In genomic region chr6:161225677-161226004, GRCh38 we compare ENCODE assay signal across 1 cellular context.
A peak's percentile ranks its signal among the peaks of the same experiment; 100 is the strongest.
TF ChIP-seq lines count a peak whose summit lies in the region.

No MANE protein-coding gene starts in this region.

TF ChIP-seq in K562, 482 proteins besides CTCF, POLR2A, EP300 and RAD21 (continued from another document):
- TF ChIP-seq, protein P1, sequence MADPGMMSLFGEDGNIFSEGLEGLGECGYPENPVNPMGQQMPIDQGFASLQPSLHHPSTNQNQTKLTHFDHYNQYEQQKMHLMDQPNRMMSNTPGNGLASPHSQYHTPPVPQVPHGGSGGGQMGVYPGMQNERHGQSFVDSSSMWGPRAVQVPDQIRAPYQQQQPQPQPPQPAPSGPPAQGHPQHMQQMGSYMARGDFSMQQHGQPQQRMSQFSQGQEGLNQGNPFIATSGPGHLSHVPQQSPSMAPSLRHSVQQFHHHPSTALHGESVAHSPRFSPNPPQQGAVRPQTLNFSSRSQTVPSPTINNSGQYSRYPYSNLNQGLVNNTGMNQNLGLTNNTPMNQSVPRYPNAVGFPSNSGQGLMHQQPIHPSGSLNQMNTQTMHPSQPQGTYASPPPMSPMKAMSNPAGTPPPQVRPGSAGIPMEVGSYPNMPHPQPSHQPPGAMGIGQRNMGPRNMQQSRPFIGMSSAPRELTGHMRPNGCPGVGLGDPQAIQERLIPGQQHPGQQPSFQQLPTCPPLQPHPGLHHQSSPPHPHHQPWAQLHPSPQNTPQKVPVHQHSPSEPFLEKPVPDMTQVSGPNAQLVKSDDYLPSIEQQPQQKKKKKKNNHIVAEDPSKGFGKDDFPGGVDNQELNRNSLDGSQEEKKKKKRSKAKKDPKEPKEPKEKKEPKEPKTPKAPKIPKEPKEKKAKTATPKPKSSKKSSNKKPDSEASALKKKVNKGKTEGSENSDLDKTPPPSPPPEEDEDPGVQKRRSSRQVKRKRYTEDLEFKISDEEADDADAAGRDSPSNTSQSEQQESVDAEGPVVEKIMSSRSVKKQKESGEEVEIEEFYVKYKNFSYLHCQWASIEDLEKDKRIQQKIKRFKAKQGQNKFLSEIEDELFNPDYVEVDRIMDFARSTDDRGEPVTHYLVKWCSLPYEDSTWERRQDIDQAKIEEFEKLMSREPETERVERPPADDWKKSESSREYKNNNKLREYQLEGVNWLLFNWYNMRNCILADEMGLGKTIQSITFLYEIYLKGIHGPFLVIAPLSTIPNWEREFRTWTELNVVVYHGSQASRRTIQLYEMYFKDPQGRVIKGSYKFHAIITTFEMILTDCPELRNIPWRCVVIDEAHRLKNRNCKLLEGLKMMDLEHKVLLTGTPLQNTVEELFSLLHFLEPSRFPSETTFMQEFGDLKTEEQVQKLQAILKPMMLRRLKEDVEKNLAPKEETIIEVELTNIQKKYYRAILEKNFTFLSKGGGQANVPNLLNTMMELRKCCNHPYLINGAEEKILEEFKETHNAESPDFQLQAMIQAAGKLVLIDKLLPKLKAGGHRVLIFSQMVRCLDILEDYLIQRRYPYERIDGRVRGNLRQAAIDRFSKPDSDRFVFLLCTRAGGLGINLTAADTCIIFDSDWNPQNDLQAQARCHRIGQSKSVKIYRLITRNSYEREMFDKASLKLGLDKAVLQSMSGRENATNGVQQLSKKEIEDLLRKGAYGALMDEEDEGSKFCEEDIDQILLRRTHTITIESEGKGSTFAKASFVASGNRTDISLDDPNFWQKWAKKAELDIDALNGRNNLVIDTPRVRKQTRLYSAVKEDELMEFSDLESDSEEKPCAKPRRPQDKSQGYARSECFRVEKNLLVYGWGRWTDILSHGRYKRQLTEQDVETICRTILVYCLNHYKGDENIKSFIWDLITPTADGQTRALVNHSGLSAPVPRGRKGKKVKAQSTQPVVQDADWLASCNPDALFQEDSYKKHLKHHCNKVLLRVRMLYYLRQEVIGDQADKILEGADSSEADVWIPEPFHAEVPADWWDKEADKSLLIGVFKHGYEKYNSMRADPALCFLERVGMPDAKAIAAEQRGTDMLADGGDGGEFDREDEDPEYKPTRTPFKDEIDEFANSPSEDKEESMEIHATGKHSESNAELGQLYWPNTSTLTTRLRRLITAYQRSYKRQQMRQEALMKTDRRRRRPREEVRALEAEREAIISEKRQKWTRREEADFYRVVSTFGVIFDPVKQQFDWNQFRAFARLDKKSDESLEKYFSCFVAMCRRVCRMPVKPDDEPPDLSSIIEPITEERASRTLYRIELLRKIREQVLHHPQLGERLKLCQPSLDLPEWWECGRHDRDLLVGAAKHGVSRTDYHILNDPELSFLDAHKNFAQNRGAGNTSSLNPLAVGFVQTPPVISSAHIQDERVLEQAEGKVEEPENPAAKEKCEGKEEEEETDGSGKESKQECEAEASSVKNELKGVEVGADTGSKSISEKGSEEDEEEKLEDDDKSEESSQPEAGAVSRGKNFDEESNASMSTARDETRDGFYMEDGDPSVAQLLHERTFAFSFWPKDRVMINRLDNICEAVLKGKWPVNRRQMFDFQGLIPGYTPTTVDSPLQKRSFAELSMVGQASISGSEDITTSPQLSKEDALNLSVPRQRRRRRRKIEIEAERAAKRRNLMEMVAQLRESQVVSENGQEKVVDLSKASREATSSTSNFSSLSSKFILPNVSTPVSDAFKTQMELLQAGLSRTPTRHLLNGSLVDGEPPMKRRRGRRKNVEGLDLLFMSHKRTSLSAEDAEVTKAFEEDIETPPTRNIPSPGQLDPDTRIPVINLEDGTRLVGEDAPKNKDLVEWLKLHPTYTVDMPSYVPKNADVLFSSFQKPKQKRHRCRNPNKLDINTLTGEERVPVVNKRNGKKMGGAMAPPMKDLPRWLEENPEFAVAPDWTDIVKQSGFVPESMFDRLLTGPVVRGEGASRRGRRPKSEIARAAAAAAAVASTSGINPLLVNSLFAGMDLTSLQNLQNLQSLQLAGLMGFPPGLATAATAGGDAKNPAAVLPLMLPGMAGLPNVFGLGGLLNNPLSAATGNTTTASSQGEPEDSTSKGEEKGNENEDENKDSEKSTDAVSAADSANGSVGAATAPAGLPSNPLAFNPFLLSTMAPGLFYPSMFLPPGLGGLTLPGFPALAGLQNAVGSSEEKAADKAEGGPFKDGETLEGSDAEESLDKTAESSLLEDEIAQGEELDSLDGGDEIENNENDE (IDR thresholded peaks at IDR 0.05; ENCODE audit: low read depth, low read length) = no peak
- 0 out of 2 replicates have a peak, but pooled peaks have one; percentile 30 for TF ChIP-seq RB1 (IDR thresholded peaks at IDR 0.05; ENCODE audit: low read depth)
- TF ChIP-seq ATF7 (IDR thresholded peaks at IDR 0.05) = no peak; the same call in 1 of the 2 replicates
- TF ChIP-seq PRMT5 (CRISPR knock-in tag; IDR thresholded peaks at IDR 0.05) = no peak
- TF ChIP-seq, protein P2, sequence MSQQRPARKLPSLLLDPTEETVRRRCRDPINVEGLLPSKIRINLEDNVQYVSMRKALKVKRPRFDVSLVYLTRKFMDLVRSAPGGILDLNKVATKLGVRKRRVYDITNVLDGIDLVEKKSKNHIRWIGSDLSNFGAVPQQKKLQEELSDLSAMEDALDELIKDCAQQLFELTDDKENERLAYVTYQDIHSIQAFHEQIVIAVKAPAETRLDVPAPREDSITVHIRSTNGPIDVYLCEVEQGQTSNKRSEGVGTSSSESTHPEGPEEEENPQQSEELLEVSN (IDR thresholded peaks at IDR 0.05; ENCODE audit: borderline replicate concordance in 1 of 2, extremely low read depth in 1 of 2, insufficient read depth in 1 of 2, insufficient read length in 1 of 2, low read depth in 1 of 2, low read length in 1 of 2, poor library complexity in 1 of 2, severe bottlenecking in 1 of 2) = peak in 1 of 2 experiments; percentile 19
- TF ChIP-seq RBFOX2 (IDR thresholded peaks at IDR 0.05; ENCODE audit: low read depth, low read length) = 0 out of 2 replicates have a peak, but pooled peaks have one; percentile 1
- TF ChIP-seq ZNF121 (CRISPR knock-in tag; conservative IDR thresholded peaks at IDR 0.05) = no peak
- TF ChIP-seq MYC (IDR thresholded peaks at IDR 0.05; ENCODE audit: low read depth, low read length) = no peak
- no peak for TF ChIP-seq MYC (CRISPR knock-in tag; IDR thresholded peaks at IDR 0.05; ENCODE audit: borderline replicate concordance, low read depth)
